ENCODE assay signal across 8 cellular contexts in genomic region chr1:18927654-18928272, GRCh38. TPM values are rescaled to one million over a fixed set of nuclear protein-coding genes. Genes with fewer than 3 reads are reported as not detected.
A peak's percentile ranks its signal among the peaks of the same experiment; 100 is the strongest.
DNase-seq lines count a peak whose midpoint lies in the region; ATAC-seq and TF ChIP-seq lines count a peak whose summit lies in the region.

No MANE protein-coding gene starts in this region.

- H3K4me1 ChIP-seq in esophagus (ENCODE audit: control insufficient read depth in 2 of 2, insufficient read depth in 2 of 2, low read length in 1 of 2) = peaks cover 28 to 59% of the 10 kb centered on the region in 2 donors

- H3K27me3 Mint-ChIP-seq in stimulated activated naive CD8-positive, alpha-beta T cell treated with anti-CD3 and anti-CD28 coated beads, Interleukin-15, Interleukin-2, amounts not matched to agents 100 ng/mL and 50 ng/mL, for 24 hours = no peaks in the 10 kb centered on the region

- no peak overlapping the region for H3K4me3 ChIP-seq in esophagus (ENCODE audit: low read depth in 1 of 2, low read length in 2 of 2)

- H3K27me3 ChIP-seq in esophagus (ENCODE audit: control insufficient read depth in 1 of 2, insufficient read depth in 2 of 2, low read length in 2 of 2) = no peaks in the 10 kb centered on the region

- H3K27ac ChIP-seq in esophagus (ENCODE audit: low read depth in 2 of 2, low read length in 1 of 2) = peak overlapping the region; percentile 90 to 91

- no peaks in the 10 kb centered on the region for H3K36me3 Mint-ChIP-seq in stimulated activated naive CD8-positive, alpha-beta T cell treated with anti-CD3 and anti-CD28 coated beads, Interleukin-15, Interleukin-2, amounts not matched to agents 100 ng/mL and 50 ng/mL, for 24 hours (ENCODE audit: low read depth)

- 50 to 52% methylated on average over 12 of the region's 12 CpGs for WGBS in esophagus, 2 donors

- peak; percentile 44 for TF ChIP-seq POLR2A in GM18505 (IDR thresholded peaks at IDR 0.05; ENCODE audit: borderline replicate concordance, extremely low read depth, insufficient read depth, insufficient read length)

- H3K9me3 Mint-ChIP-seq in stimulated activated naive CD8-positive, alpha-beta T cell treated with anti-CD3 and anti-CD28 coated beads, Interleukin-15, Interleukin-2, amounts not matched to agents 100 ng/mL and 50 ng/mL, for 24 hours = no peaks in the 10 kb centered on the region

- H3K4me3 Mint-ChIP-seq in stimulated activated naive CD8-positive, alpha-beta T cell treated with anti-CD3 and anti-CD28 coated beads, Interleukin-15, Interleukin-2, amounts not matched to agents 100 ng/mL and 50 ng/mL, for 24 hours = peak overlapping the region; percentile 81

- H3K4me1 Mint-ChIP-seq in stimulated activated naive CD8-positive, alpha-beta T cell treated with anti-CD3 and anti-CD28 coated beads, Interleukin-15, Interleukin-2, amounts not matched to agents 100 ng/mL and 50 ng/mL, for 24 hours (ENCODE audit: low read depth) = peaks cover 98% of the 10 kb centered on the region

- H3K27ac Mint-ChIP-seq in stimulated activated naive CD8-positive, alpha-beta T cell treated with anti-CD3 and anti-CD28 coated beads, Interleukin-15, Interleukin-2, amounts not matched to agents 100 ng/mL and 50 ng/mL, for 24 hours = peak overlapping the region; percentile 97

- H3K36me3 ChIP-seq in esophagus (ENCODE audit: control insufficient read depth in 2 of 2, insufficient read depth in 2 of 2, low read length in 1 of 2) = no peaks in the 10 kb centered on the region

- peak; percentile 42 for DNase-seq in UCSD-AML1 (lab: John Stamatoyannopoulos, UW; ENCODE audit: unreplicated experiment)
- DNase-seq in GOT3 (lab: John Stamatoyannopoulos, UW) = no peak
- DNase-seq in mucosa of gallbladder (ENCODE audit: low spot score) = no peak
- no peak for DNase-seq in SK-N-DZ (ENCODE audit: low spot score)

- ATAC-seq in GM18505 (IDR thresholded peaks at IDR 0.05; ENCODE audit: unreplicated experiment) = peak; percentile 32
- ATAC-seq in HG03342 (IDR thresholded peaks at IDR 0.05; ENCODE audit: unreplicated experiment) = peak; percentile 31

- H3K9me3 ChIP-seq in esophagus (ENCODE audit: control insufficient read depth in 2 of 2, insufficient read depth in 1 of 2, low read depth in 1 of 2, low read length in 1 of 2) = no peaks in the 10 kb centered on the region

RNA-seq across cellular contexts. Expression of gene ALDH4A1, which starts 25.4 kb away (rescaled TPM):
- 10 to 100 TPM; 34.7 to 39.6 TPM for polyA plus RNA-seq in esophagus
- 26.4 TPM for total RNA-seq in mucosa of gallbladder
- polyA plus RNA-seq in SK-N-DZ (2014; cell fraction: cytosol; rRNA removed) = 17.8 and 24.8 TPM in 2 replicates
- 45.7 and 51.6 TPM in 2 replicates for polyA plus RNA-seq in SK-N-DZ (2014; cell fraction: nucleus; rRNA removed)

RNA-seq across cellular contexts. Expression of gene IFFO2, which starts 28.7 kb away (rescaled TPM):
- polyA plus RNA-seq in esophagus = 10 to 100 TPM; 28.7 to 51.9 TPM
- total RNA-seq in mucosa of gallbladder = 12.2 TPM
- polyA plus RNA-seq in SK-N-DZ (2014; cell fraction: cytosol; rRNA removed) = 1.0 and 1.1 TPM in 2 replicates
- 0.13 and 0.33 TPM in 2 replicates for polyA plus RNA-seq in SK-N-DZ (2014; cell fraction: nucleus; rRNA removed)
